In the genomic region with DNA sequence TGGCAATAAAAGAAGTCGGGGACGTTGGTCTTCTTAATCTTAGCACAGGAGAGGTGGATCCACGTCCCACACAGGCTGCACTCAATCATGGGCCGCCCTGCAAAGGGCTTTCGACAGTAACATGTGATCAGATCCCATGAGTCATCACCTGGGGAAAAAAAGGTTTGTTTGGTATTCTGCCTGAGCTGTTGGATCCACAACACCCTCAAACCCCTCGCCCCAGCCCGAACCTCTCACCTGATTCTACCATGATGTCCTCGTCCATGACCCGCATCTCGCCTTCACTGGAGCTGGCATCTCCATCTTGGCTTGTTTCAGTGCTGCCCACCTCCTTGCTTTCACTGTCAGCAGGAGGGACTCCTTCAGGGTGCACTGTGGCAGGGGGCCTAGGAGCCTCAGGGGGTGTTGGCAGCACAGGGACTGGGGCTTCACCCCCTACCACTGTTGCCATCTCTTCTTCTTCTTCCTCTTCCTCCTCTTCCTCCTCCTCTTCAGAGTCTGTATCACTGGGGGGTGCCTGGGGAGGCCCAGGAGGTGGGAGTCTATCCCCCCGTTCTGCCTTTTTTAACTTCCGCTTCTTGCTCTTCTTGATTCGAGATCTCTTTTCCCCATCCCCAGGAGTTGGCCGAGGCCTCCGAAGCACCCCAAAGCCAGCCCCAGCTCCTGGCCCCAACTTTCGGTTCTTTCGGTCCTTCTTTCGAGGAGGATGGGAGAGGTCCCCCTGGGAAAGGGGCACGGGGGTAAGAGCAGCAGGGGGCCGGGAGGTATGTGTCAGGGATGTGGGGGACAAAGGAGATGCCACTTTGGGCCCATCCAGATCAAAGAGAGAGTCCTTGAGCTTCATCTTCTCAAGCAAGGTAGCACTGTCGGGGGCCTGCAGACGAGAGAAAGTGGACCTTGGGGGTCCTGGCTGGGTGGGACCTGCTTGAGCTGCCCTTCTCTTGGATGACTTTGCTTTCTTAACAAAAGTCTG, we compare ENCODE assay signal across 10 cellular contexts. TPM values are rescaled to one million over a fixed set of nuclear protein-coding genes. Genes with fewer than 3 reads are reported as not detected.
DNase-seq lines count a peak whose midpoint lies in the region; TF ChIP-seq lines count a peak whose summit lies in the region.
"Had no signal": no experiment of that assay in that cellular context is flagged by ENCODE, and none has a peak within 500 bp of the region (broad histone marks: within the 10 kb centered on the region; RNA-seq: fewer than 3 reads in every experiment).

No MANE protein-coding gene starts in this region.

- no peak for TF ChIP-seq CTCF in progenitor cell of endocrine pancreas (IDR thresholded peaks at IDR 0.05; ENCODE audit: unreplicated experiment)

- no peaks in the 10 kb centered on the region for H3K27me3 Mint-ChIP-seq in T-helper 1 cell treated with Interleukin-12 subunit alpha and Interleukin-12 subunit beta and Interleukin-4 antibody, amounts not matched to agents 30 μg/mL and 1 μg/mL, for 36 hours (ENCODE audit: low read depth)
- no peaks in the 10 kb centered on the region for H3K27me3 Mint-ChIP-seq in dendritic cell treated with granulocyte-macrophage colony-stimulating factor and Interleukin-4, amounts not matched to agents 40 ng/mL and 50 ng/mL, for 4 days
- H3K27me3 Mint-ChIP-seq in progenitor cell of endocrine pancreas, result no peaks in the 10 kb centered on the region

- H3K4me3 Mint-ChIP-seq in T-helper 1 cell treated with Interleukin-12 subunit alpha and Interleukin-12 subunit beta and Interleukin-4 antibody, amounts not matched to agents 30 μg/mL and 1 μg/mL, for 36 hours, result peak overlapping the region; percentile 61
- H3K4me3 Mint-ChIP-seq in dendritic cell treated with granulocyte-macrophage colony-stimulating factor and Interleukin-4, amounts not matched to agents 40 ng/mL and 50 ng/mL, for 4 days, result peak overlapping the region; percentile 32
- H3K4me3 Mint-ChIP-seq in progenitor cell of endocrine pancreas (ENCODE audit: low read depth), result peak overlapping the region; percentile 94

- DNase-seq in T-helper 1 cell, result no peak
- DNase-seq in OCI-M1 (lab: John Stamatoyannopoulos, UW), result peak; percentile 31
- DNase-seq in progenitor cell of endocrine pancreas (ENCODE audit: low spot score, unreplicated experiment), result no peak
- DNase-seq in NCI-H2171 (lab: John Stamatoyannopoulos, UW), result no peak
- DNase-seq in MV-4-11 (lab: John Stamatoyannopoulos, UW), result no peak
- DNase-seq in NCI-H187 (lab: John Stamatoyannopoulos, UW), result no peak
- DNase-seq: activated CD4-positive, CD25-positive, alpha-beta regulatory T cell; NCI-H1694 treated with DMSO at 0.1 percent for 48 hours had no signal

- H3K9me3 Mint-ChIP-seq in T-helper 1 cell treated with Interleukin-12 subunit alpha and Interleukin-12 subunit beta and Interleukin-4 antibody, amounts not matched to agents 30 μg/mL and 1 μg/mL, for 36 hours, result no peaks in the 10 kb centered on the region
- peaks cover 7% of the 10 kb centered on the region for H3K9me3 Mint-ChIP-seq in dendritic cell treated with granulocyte-macrophage colony-stimulating factor and Interleukin-4, amounts not matched to agents 40 ng/mL and 50 ng/mL, for 4 days
- no peaks in the 10 kb centered on the region for H3K9me3 Mint-ChIP-seq in progenitor cell of endocrine pancreas (ENCODE audit: low read depth)

- intact Hi-C loops in dendritic cell treated with granulocyte-macrophage colony-stimulating factor and Interleukin-4, amounts not matched to agents 40 ng/mL and 50 ng/mL, for 4 days (cut with micrococcal nuclease), result loop anchor here (2.0 kb wide), 1 partner anchor 17 kb away; a partner anchor contains a TSS

- H3K27ac Mint-ChIP-seq in T-helper 1 cell treated with Interleukin-12 subunit alpha and Interleukin-12 subunit beta and Interleukin-4 antibody, amounts not matched to agents 30 μg/mL and 1 μg/mL, for 36 hours, result peak overlapping the region; percentile 67
- peak overlapping the region; percentile 98 for H3K27ac Mint-ChIP-seq in dendritic cell treated with granulocyte-macrophage colony-stimulating factor and Interleukin-4, amounts not matched to agents 40 ng/mL and 50 ng/mL, for 4 days
- peak overlapping the region; percentile 89 for H3K27ac Mint-ChIP-seq in progenitor cell of endocrine pancreas

- H3K4me1 Mint-ChIP-seq in T-helper 1 cell treated with Interleukin-12 subunit alpha and Interleukin-12 subunit beta and Interleukin-4 antibody, amounts not matched to agents 30 μg/mL and 1 μg/mL, for 36 hours (ENCODE audit: low read depth), result peaks cover 60% of the 10 kb centered on the region
- H3K4me1 Mint-ChIP-seq in dendritic cell treated with granulocyte-macrophage colony-stimulating factor and Interleukin-4, amounts not matched to agents 40 ng/mL and 50 ng/mL, for 4 days (ENCODE audit: low read depth), result peaks cover 74% of the 10 kb centered on the region
- peaks cover 41% of the 10 kb centered on the region for H3K4me1 Mint-ChIP-seq in progenitor cell of endocrine pancreas (ENCODE audit: low read depth)

- H3K36me3 Mint-ChIP-seq in T-helper 1 cell treated with Interleukin-12 subunit alpha and Interleukin-12 subunit beta and Interleukin-4 antibody, amounts not matched to agents 30 μg/mL and 1 μg/mL, for 36 hours (ENCODE audit: low read depth), result peaks cover 36% of the 10 kb centered on the region
- peaks cover 81% of the 10 kb centered on the region for H3K36me3 Mint-ChIP-seq in dendritic cell treated with granulocyte-macrophage colony-stimulating factor and Interleukin-4, amounts not matched to agents 40 ng/mL and 50 ng/mL, for 4 days (ENCODE audit: low read depth)
- H3K36me3 Mint-ChIP-seq in progenitor cell of endocrine pancreas (ENCODE audit: insufficient read depth), result peaks cover 16% of the 10 kb centered on the region

RNA-seq across cellular contexts. Expression of a gene that starts 1.7 kb away (rescaled TPM):
- 104 TPM in 2 replicates for total RNA-seq in progenitor cell of endocrine pancreas

RNA-seq across cellular contexts. Expression of a gene that starts 3.3 kb away (rescaled TPM):
- 66.9 and 73.7 TPM in 2 replicates for total RNA-seq in progenitor cell of endocrine pancreas

RNA-seq across cellular contexts. Expression of a gene that starts 6.3 kb away (rescaled TPM):
- total RNA-seq in progenitor cell of endocrine pancreas, result 447 and 466 TPM in 2 replicates

RNA-seq across cellular contexts. Expression of a gene that starts 15.6 kb away (rescaled TPM):
- total RNA-seq in progenitor cell of endocrine pancreas, result 134 and 137 TPM in 2 replicates

RNA-seq across cellular contexts. Expression of a gene that starts 16.0 kb away (rescaled TPM):
- total RNA-seq in progenitor cell of endocrine pancreas, result 42.3 and 45.0 TPM in 2 replicates

Comparison
In these comparisons a context has a peak if more than half of its experiments do, and no peak if none do; other contexts are left out.
1. H3K4me3 Mint-ChIP-seq: peak in every context shown above with its lines; median percentile 94 in progenitor cell of endocrine pancreas; 61 in T-helper 1 cell treated with Interleukin-12 subunit alpha and Interleukin-12 subunit beta and Interleukin-4 antibody, amounts not matched to agents 30 μg/mL and 1 μg/mL, for 36 hours; 32 in dendritic cell treated with granulocyte-macrophage colony-stimulating factor and Interleukin-4, amounts not matched to agents 40 ng/mL and 50 ng/mL, for 4 days.